In genomic region chr9:100498592-100498991, GRCh38 we compare ENCODE assay signal across 1 cellular context.
A peak's percentile ranks its signal among the peaks of the same experiment; 100 is the strongest.
TF ChIP-seq lines count a peak whose summit lies in the region.

No MANE protein-coding gene starts in this region.

TF ChIP-seq in HepG2, 621 proteins besides CTCF, POLR2A, EP300 and RAD21 (continued from another document):
- TF ChIP-seq POGK (CRISPR knock-in tag; conservative IDR thresholded peaks at IDR 0.05) (no peak), GTF3A (CRISPR knock-in tag; conservative IDR thresholded peaks at IDR 0.05) (no peak), ZNF879 (CRISPR knock-in tag; IDR thresholded peaks at IDR 0.05) (no peak), CREB1 (IDR thresholded peaks at IDR 0.05) (peak; percentile 64), CREB1 (CRISPR knock-in tag; IDR thresholded peaks at IDR 0.05) (no peak), GATA4 (IDR thresholded peaks at IDR 0.05; ENCODE audit: borderline replicate concordance, low read depth) (no peak), KAT8 (CRISPR knock-in tag; IDR thresholded peaks at IDR 0.05) (no peak), FOXJ3 (CRISPR knock-in tag; IDR thresholded peaks at IDR 0.05; ENCODE audit: borderline replicate concordance) (no peak), ZNF567 (CRISPR knock-in tag; IDR thresholded peaks at IDR 0.05; ENCODE audit: borderline replicate concordance) (no peak), KAT7 (CRISPR knock-in tag; IDR thresholded peaks at IDR 0.05; ENCODE audit: borderline replicate concordance) (no peak), REL (CRISPR knock-in tag; conservative IDR thresholded peaks at IDR 0.05) (no peak), NFE2L2 (IDR thresholded peaks at IDR 0.05; ENCODE audit: low read length) (peak; percentile 62), FOXA3 (CRISPR knock-in tag; IDR thresholded peaks at IDR 0.05) (peak; percentile 39; the same call in 1 of the 2 replicates), ATRX (CRISPR knock-in tag; IDR thresholded peaks at IDR 0.05; ENCODE audit: borderline replicate concordance) (no peak), ZBED4 (CRISPR knock-in tag; IDR thresholded peaks at IDR 0.05; ENCODE audit: borderline replicate concordance) (no peak), HOXA9 (CRISPR knock-in tag; IDR thresholded peaks at IDR 0.05; ENCODE audit: borderline replicate concordance) (no peak), ZFX (CRISPR knock-in tag; IDR thresholded peaks at IDR 0.05; ENCODE audit: low read depth) (no peak), DZIP1 (CRISPR knock-in tag; IDR thresholded peaks at IDR 0.05) (no peak), MAFG (CRISPR knock-in tag; IDR thresholded peaks at IDR 0.05) (no peak), ATF3 (CRISPR knock-in tag; IDR thresholded peaks at IDR 0.05) (0 out of 2 replicates have a peak, but pooled peaks have one; percentile 47), NCOA1 (CRISPR knock-in tag; IDR thresholded peaks at IDR 0.05) (no peak), FOSL2 (CRISPR knock-in tag; IDR thresholded peaks at IDR 0.05) (peak; percentile 43; the same call in 1 of the 2 replicates), ZNF800 (CRISPR knock-in tag; IDR thresholded peaks at IDR 0.05) (no peak), FOXA1 (IDR thresholded peaks at IDR 0.05) (no peak), FOXA1 (CRISPR knock-in tag; IDR thresholded peaks at IDR 0.05) (peak; percentile 18; the same call in 1 of the 2 replicates), MAFF (IDR thresholded peaks at IDR 0.05; ENCODE audit: low read depth, low read length) (peak; percentile 78), ZNF136 (CRISPR knock-in tag; IDR thresholded peaks at IDR 0.05; ENCODE audit: low read depth) (no peak), ZEB1 (IDR thresholded peaks at IDR 0.05; ENCODE audit: insufficient replicate concordance, low read depth) (no peak)
